19 cellular contexts compared by ENCODE assay signal in genomic region chr12:103677341-103677740, GRCh38.
DNase-seq lines count a peak whose midpoint lies in the region; ATAC-seq and TF ChIP-seq lines count a peak whose summit lies in the region.
"Had no signal": no experiment of that assay in that cellular context is flagged by ENCODE, and none has a peak within 500 bp of the region (broad histone marks: within the 10 kb centered on the region; RNA-seq: fewer than 3 reads in every experiment).

No MANE protein-coding gene starts in this region.

- no peak overlapping the region for H3K4me2 ChIP-seq in GM23338
- no peak overlapping the region for H3K4me2 ChIP-seq in mammary epithelial cell (ENCODE audit: insufficient read depth, low read depth, low read length)

- peak; percentile 58 for ATAC-seq in GM23338
- ATAC-seq: activated CD4-positive, alpha-beta T cell treated with anti-CD3 and anti-CD28 coated beads for 36 hours had no signal

- 3% methylated on average over 7 of the region's 8 CpGs for WGBS in mammary epithelial cell (ENCODE audit: low coverage, missing lambda C conversion rate)

- H3K36me3 ChIP-seq in GM23338 (ENCODE audit: insufficient read depth) (no peaks in the 10 kb centered on the region), mammary epithelial cell (ENCODE audit: insufficient read depth, low read length) (no peaks in the 10 kb centered on the region)
- no peaks in the 10 kb centered on the region for H3K36me3 ChIP-seq in CD8-positive, alpha-beta memory T cell (ENCODE audit: insufficient read depth, low read length)
- H3K36me3 ChIP-seq: left ventricle myocardium inferior, ovary had no signal

- H3K27me3 ChIP-seq in GM23338 (ENCODE audit: insufficient read depth) (no peaks in the 10 kb centered on the region), mammary epithelial cell (ENCODE audit: insufficient read depth, low read length) (no peaks in the 10 kb centered on the region)
- no peaks in the 10 kb centered on the region for H3K27me3 ChIP-seq in CD8-positive, alpha-beta memory T cell (ENCODE audit: insufficient read depth, low read length, poor library complexity, severe bottlenecking)
- H3K27me3 ChIP-seq: ovary had no signal

- no TSS peak for BruUV-seq in mammary epithelial cell (replicated peaks; lab: Mats Ljungman, UMichigan)

- H3K4me1 Mint-ChIP-seq in GM23338 = peaks cover 10% of the 10 kb centered on the region
- H3K4me1 Mint-ChIP-seq in CD8-positive, alpha-beta memory T cell = no peaks in the 10 kb centered on the region
- H3K4me1 Mint-ChIP-seq: activated CD4-positive, alpha-beta T cell treated with anti-CD3 and anti-CD28 coated beads for 36 hours had no signal

- peak; percentile 37 for DNase-seq in GM23338 (ENCODE audit: low spot score)
- peak; percentile 59 for DNase-seq in NCI-H2029 treated with DMSO at 0.1 percent for 48 hours (lab: John Stamatoyannopoulos, UW)
- peak; percentile 19 for DNase-seq in mammary epithelial cell
- peak; percentile 36 for DNase-seq in mucosa of gallbladder (ENCODE audit: low spot score)
- no peak for DNase-seq in NCI-H1048 (lab: John Stamatoyannopoulos, UW)
- DNase-seq in amygdala (lab: John Stamatoyannopoulos, UW) = no peak
- no peak for DNase-seq in CD8-positive, alpha-beta memory T cell
- DNase-seq: activated CD4-positive, alpha-beta T cell treated with anti-CD3 and anti-CD28 coated beads for 36 hours; activated gamma-delta T cell; anterior cingulate cortex; Calu3; foreskin fibroblast; GF-D8; IMR-90; left ventricle myocardium inferior; NCI-H446 treated with DMSO at 0.1 percent for 48 hours; ovary; T1000 had no signal

- intact Hi-C loops in mammary epithelial cell (cut with micrococcal nuclease) = no loop called here

- CTCF ChIA-PET in mammary epithelial cell (lab: Charles Lee; ENCODE audit: low non-redundant PET) = no interaction called here
- CTCF ChIA-PET in CD8-positive, alpha-beta memory T cell (lab: Charles Lee) = interaction anchor here (1.0 kb wide), 2 partner anchors 20 to 21 kb away, joined by 3 read pairs; no protein-coding TSS in a partner anchor

- H3K4me3 ChIP-seq in GM23338 (no peak overlapping the region), mammary epithelial cell (replicated peaks in 1 of 3; ENCODE audit: insufficient read depth in 1 of 3, low read depth in 2 of 3, low read length in 3 of 3) (no peak overlapping the region)
- no peak overlapping the region for H3K4me3 ChIP-seq in CD8-positive, alpha-beta memory T cell (ENCODE audit: low read length)
- H3K4me3 ChIP-seq: left ventricle myocardium inferior, ovary, SK-N-MC had no signal

- H2AFZ ChIP-seq in GM23338 (no peak overlapping the region), mammary epithelial cell (ENCODE audit: low read depth, low read length) (no peak overlapping the region)

- no peaks in the 10 kb centered on the region for H3F3A ChIP-seq in GM23338 (replicated peaks; ENCODE audit: low read depth)

- dilution Hi-C loops in mammary epithelial cell (cut with HindIII; ENCODE audit: low sequenced_read_pairs) = no loop called here

- POLR2A ChIA-PET in CD8-positive, alpha-beta memory T cell (lab: Charles Lee) = no interaction called here

- no peaks in the 10 kb centered on the region for H3K9me3 Mint-ChIP-seq in GM23338
- H3K9me3 Mint-ChIP-seq in CD8-positive, alpha-beta memory T cell = no peaks in the 10 kb centered on the region

- H3K27me3 Mint-ChIP-seq in GM23338 (ENCODE audit: insufficient read depth, low read depth, poor library complexity) = no peaks in the 10 kb centered on the region
- H3K27me3 Mint-ChIP-seq in CD8-positive, alpha-beta memory T cell = peaks cover 6 to 17% of the 10 kb centered on the region in 2 donors

- H3K4me1 ChIP-seq in GM23338 (ENCODE audit: insufficient read depth) (no peaks in the 10 kb centered on the region), mammary epithelial cell (ENCODE audit: insufficient read depth, low read length) (peaks cover 2% of the 10 kb centered on the region)
- H3K4me1 ChIP-seq in CD8-positive, alpha-beta memory T cell (ENCODE audit: insufficient read depth, low read length) = no peaks in the 10 kb centered on the region

- no peak overlapping the region for H3K9ac ChIP-seq in mammary epithelial cell (ENCODE audit: insufficient read depth, low read length)

- H3K36me3 Mint-ChIP-seq in GM23338 (ENCODE audit: low read depth) = no peaks in the 10 kb centered on the region
- H3K36me3 Mint-ChIP-seq in CD8-positive, alpha-beta memory T cell = no peaks in the 10 kb centered on the region

- no peaks in the 10 kb centered on the region for H3K9me2 ChIP-seq in GM23338 (ENCODE audit: insufficient read depth)

- H3K9me3 ChIP-seq in mammary epithelial cell (replicated peaks; ENCODE audit: insufficient read depth, low read length) = no peaks in the 10 kb centered on the region
- no peaks in the 10 kb centered on the region for H3K9me3 ChIP-seq in CD8-positive, alpha-beta memory T cell (ENCODE audit: low read length)
- H3K9me3 ChIP-seq: left ventricle myocardium inferior, ovary had no signal

- H4K20me1 ChIP-seq in GM23338 (replicated peaks; ENCODE audit: insufficient read depth) (no peaks in the 10 kb centered on the region), mammary epithelial cell (ENCODE audit: insufficient read depth, low read length) (no peaks in the 10 kb centered on the region)

- no peak overlapping the region for H3K4me3 Mint-ChIP-seq in GM23338
- no peak overlapping the region for H3K4me3 Mint-ChIP-seq in CD8-positive, alpha-beta memory T cell
- H3K4me3 Mint-ChIP-seq: activated CD4-positive, alpha-beta T cell treated with anti-CD3 and anti-CD28 coated beads for 36 hours had no signal

- no peak overlapping the region for H3K27ac ChIP-seq in GM23338 (ENCODE audit: low read depth)
- H3K27ac ChIP-seq in mammary epithelial cell (ENCODE audit: insufficient read depth, low read depth, low read length) = no peak overlapping the region
- H3K27ac ChIP-seq in CD8-positive, alpha-beta memory T cell (ENCODE audit: low read depth, low read length) = no peak overlapping the region
- H3K27ac ChIP-seq: left ventricle myocardium inferior, ovary, SK-N-MC had no signal

- H3K79me2 ChIP-seq in GM23338 (replicated peaks; ENCODE audit: insufficient read depth) (no peaks in the 10 kb centered on the region), mammary epithelial cell (ENCODE audit: insufficient read depth, low read length) (no peaks in the 10 kb centered on the region)

- in situ Hi-C loops in mammary epithelial cell (cut with MboI; ENCODE audit: low sequenced_read_pairs in 2 of 2) = no loop called here

- H3K27ac Mint-ChIP-seq in GM23338 = peak overlapping the region; percentile 5; the same call in 1 of the 2 replicates
- H3K27ac Mint-ChIP-seq in CD8-positive, alpha-beta memory T cell = no peak overlapping the region
- H3K27ac Mint-ChIP-seq: activated CD4-positive, alpha-beta T cell treated with anti-CD3 and anti-CD28 coated beads for 36 hours had no signal

- TF ChIP-seq CTCF in GM23338 (conservative IDR thresholded peaks at IDR 0.05; ENCODE audit: low read depth in 2 of 2) (no peak), mammary epithelial cell (conservative IDR thresholded peaks at IDR 0.05 in 1 of 2, IDR thresholded peaks at IDR 0.05 in 1 of 2; ENCODE audit: extremely low read depth in 1 of 2, insufficient read depth in 1 of 2, low read depth in 1 of 2, low read length in 2 of 2) (no peak)

TF ChIP-seq in GM23338, 12 proteins besides CTCF, POLR2A, EP300 and RAD21 (continues in another document):
- TF ChIP-seq CREB1 (CRISPR knock-in tag; IDR thresholded peaks at IDR 0.05; ENCODE audit: low read depth) (no peak), STAT1 (IDR thresholded peaks at IDR 0.05; ENCODE audit: unreplicated experiment) (no peak), ZNF114 (CRISPR knock-in tag; IDR thresholded peaks at IDR 0.05) (no peak), NANOG (IDR thresholded peaks at IDR 0.05; ENCODE audit: borderline replicate concordance) (no peak), JUNB (IDR thresholded peaks at IDR 0.05; ENCODE audit: unreplicated experiment) (no peak), EZH2phosphoT487 (IDR thresholded peaks at IDR 0.05; ENCODE audit: unreplicated experiment) (no peak), REST (IDR thresholded peaks at IDR 0.05; ENCODE audit: unreplicated experiment) (no peak), ETS1 (IDR thresholded peaks at IDR 0.05) (no peak), ZNF331 (CRISPR knock-in tag; IDR thresholded peaks at IDR 0.05; ENCODE audit: low read depth) (no peak), POLR2AphosphoS5 (IDR thresholded peaks at IDR 0.05; ENCODE audit: low read depth) (no peak), EZH2 (IDR thresholded peaks at IDR 0.05; ENCODE audit: low read depth, unreplicated experiment) (no peak)

Comparison
In these comparisons a context has a peak if more than half of its experiments do, and no peak if none do; other contexts are left out.
1. DNase-seq: peak in GM23338 (single experiment), NCI-H2029 treated with DMSO at 0.1 percent for 48 hours (single experiment), mammary epithelial cell (single experiment) and mucosa of gallbladder (single experiment); none in NCI-H1048 (single experiment), amygdala (0 of 56) and CD8-positive, alpha-beta memory T cell (0 of 5).